Comparison of ENCODE assay signal across 2 cellular contexts in the genomic region with DNA sequence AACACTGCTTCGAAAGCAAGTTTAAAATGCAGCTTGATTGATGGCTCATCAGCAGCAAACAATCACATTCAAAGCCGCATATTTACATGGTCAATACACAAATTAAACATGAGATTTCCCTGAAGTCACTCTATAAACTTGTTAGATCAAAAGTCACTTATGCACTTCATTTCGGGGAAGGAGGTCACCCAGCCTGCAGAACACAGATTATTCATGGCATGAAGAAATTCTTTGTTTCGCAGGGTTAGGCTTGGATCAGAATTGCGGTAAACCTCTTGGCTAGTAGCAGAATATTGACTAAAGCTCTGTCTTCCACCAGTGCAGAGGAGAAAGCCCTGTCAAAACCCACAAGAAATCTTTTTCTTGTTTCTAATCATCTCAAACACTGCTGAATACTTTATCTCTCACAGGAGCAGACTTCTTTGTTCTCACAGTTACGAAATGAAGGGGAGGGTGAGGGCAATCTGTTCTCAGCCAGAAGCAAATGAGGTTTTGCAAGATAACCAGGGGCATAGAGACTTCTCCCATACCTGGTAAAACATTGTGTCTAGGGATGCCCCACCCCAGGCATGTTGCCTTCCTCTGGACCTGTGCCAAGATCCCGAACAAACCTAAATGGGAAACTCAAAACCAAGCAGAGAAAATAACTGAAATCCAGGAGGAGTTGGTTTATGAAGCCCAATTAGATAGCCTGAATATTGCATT.
TF ChIP-seq lines count a peak whose summit lies in the region.

No MANE protein-coding gene starts in this region.

TF ChIP-seq in IMR-90, 13 proteins besides CTCF, POLR2A, EP300 and RAD21 (continued from another document):
- TF ChIP-seq NFE2L2 (IDR thresholded peaks at IDR 0.05; ENCODE audit: low read depth, low read length) (no peak), BHLHE40 (IDR thresholded peaks at IDR 0.05; ENCODE audit: low read depth, low read length) (no peak), MXI1 (IDR thresholded peaks at IDR 0.05; ENCODE audit: borderline replicate concordance, low read depth, low read length) (no peak), CHD1 (IDR thresholded peaks at IDR 0.05; ENCODE audit: low read depth, low read length) (no peak), RCOR1 (IDR thresholded peaks at IDR 0.05; ENCODE audit: insufficient replicate concordance, low read length) (no peak), FOS (IDR thresholded peaks at IDR 0.05; ENCODE audit: low read depth, low read length) (no peak), MAFK (IDR thresholded peaks at IDR 0.05; ENCODE audit: low read depth, low read length) (no peak), CEBPB (IDR thresholded peaks at IDR 0.05; ENCODE audit: low read depth, low read length) (no peak)

TF ChIP-seq in SK-N-SH treated with all-trans-retinoic acid at 6 μM for 48 hours, 23 proteins besides CTCF, POLR2A, EP300 and RAD21 (continued from another document):
- TF ChIP-seq, protein P1, sequence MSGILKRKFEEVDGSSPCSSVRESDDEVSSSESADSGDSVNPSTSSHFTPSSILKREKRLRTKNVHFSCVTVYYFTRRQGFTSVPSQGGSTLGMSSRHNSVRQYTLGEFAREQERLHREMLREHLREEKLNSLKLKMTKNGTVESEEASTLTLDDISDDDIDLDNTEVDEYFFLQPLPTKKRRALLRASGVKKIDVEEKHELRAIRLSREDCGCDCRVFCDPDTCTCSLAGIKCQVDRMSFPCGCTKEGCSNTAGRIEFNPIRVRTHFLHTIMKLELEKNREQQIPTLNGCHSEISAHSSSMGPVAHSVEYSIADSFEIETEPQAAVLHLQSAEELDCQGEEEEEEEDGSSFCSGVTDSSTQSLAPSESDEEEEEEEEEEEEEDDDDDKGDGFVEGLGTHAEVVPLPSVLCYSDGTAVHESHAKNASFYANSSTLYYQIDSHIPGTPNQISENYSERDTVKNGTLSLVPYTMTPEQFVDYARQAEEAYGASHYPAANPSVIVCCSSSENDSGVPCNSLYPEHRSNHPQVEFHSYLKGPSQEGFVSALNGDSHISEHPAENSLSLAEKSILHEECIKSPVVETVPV (CRISPR knock-in tag; IDR thresholded peaks at IDR 0.05), result no peak
- TF ChIP-seq ZFP3 (CRISPR knock-in tag; IDR thresholded peaks at IDR 0.05) (no peak), RARB (CRISPR knock-in tag; IDR thresholded peaks at IDR 0.05) (no peak), PPARA (CRISPR knock-in tag; IDR thresholded peaks at IDR 0.05; ENCODE audit: borderline replicate concordance) (no peak), ZNF8 (CRISPR knock-in tag; IDR thresholded peaks at IDR 0.05) (no peak), CSDC2 (CRISPR knock-in tag; IDR thresholded peaks at IDR 0.05) (no peak), SNAI2 (CRISPR knock-in tag; IDR thresholded peaks at IDR 0.05) (no peak), ZFP30 (CRISPR knock-in tag; IDR thresholded peaks at IDR 0.05) (no peak), TCF4 (CRISPR knock-in tag; IDR thresholded peaks at IDR 0.05; ENCODE audit: borderline replicate concordance) (no peak), ARNTL (CRISPR knock-in tag; IDR thresholded peaks at IDR 0.05; ENCODE audit: borderline replicate concordance, low read depth) (no peak)
- TF ChIP-seq, protein P2, sequence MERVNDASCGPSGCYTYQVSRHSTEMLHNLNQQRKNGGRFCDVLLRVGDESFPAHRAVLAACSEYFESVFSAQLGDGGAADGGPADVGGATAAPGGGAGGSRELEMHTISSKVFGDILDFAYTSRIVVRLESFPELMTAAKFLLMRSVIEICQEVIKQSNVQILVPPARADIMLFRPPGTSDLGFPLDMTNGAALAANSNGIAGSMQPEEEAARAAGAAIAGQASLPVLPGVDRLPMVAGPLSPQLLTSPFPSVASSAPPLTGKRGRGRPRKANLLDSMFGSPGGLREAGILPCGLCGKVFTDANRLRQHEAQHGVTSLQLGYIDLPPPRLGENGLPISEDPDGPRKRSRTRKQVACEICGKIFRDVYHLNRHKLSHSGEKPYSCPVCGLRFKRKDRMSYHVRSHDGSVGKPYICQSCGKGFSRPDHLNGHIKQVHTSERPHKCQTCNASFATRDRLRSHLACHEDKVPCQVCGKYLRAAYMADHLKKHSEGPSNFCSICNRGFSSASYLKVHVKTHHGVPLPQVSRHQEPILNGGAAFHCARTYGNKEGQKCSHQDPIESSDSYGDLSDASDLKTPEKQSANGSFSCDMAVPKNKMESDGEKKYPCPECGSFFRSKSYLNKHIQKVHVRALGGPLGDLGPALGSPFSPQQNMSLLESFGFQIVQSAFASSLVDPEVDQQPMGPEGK (CRISPR knock-in tag; IDR thresholded peaks at IDR 0.05; ENCODE audit: borderline replicate concordance), result no peak
- TF ChIP-seq, protein P3, sequence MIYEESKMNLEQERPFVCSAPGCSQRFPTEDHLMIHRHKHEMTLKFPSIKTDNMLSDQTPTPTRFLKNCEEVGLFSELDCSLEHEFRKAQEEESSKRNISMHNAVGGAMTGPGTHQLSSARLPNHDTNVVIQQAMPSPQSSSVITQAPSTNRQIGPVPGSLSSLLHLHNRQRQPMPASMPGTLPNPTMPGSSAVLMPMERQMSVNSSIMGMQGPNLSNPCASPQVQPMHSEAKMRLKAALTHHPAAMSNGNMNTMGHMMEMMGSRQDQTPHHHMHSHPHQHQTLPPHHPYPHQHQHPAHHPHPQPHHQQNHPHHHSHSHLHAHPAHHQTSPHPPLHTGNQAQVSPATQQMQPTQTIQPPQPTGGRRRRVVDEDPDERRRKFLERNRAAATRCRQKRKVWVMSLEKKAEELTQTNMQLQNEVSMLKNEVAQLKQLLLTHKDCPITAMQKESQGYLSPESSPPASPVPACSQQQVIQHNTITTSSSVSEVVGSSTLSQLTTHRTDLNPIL (CRISPR knock-in tag; IDR thresholded peaks at IDR 0.05; ENCODE audit: low read depth), result no peak
